In genomic region chr10:83539528-83540308, GRCh38 we compare ENCODE assay signal across 8 cellular contexts.
DNase-seq lines count a peak whose midpoint lies in the region; ATAC-seq lines count a peak whose summit lies in the region.

No MANE protein-coding gene starts in this region.

- no peaks in the 10 kb centered on the region for H3K36me3 ChIP-seq in CD4-positive, alpha-beta memory T cell (ENCODE audit: insufficient read depth, low read length)

- H3K27me3 ChIP-seq in CD4-positive, alpha-beta memory T cell (ENCODE audit: insufficient read depth, low read length) = no peaks in the 10 kb centered on the region

- H3K9me3 ChIP-seq in CD4-positive, alpha-beta memory T cell (ENCODE audit: control insufficient read depth in 1 of 2, low read length in 2 of 2) = no peaks in the 10 kb centered on the region

- POLR2A ChIA-PET in CD4-positive, alpha-beta memory T cell (lab: Charles Lee; ENCODE audit: partially characterized antibody) = no interaction called here

- no peaks in the 10 kb centered on the region for H3K27me3 Mint-ChIP-seq in CD4-positive, alpha-beta memory T cell

- H3K4me1 Mint-ChIP-seq in CD4-positive, alpha-beta memory T cell = no peaks in the 10 kb centered on the region

- intact Hi-C loops in Right ventricle myocardium inferior (cut with DNase I) = loop anchor here (5.0 kb wide), 1 partner anchor 142 kb away; no protein-coding TSS in a partner anchor
- intact Hi-C loops in CD4-positive, alpha-beta memory T cell (cut with micrococcal nuclease) = no loop called here

- peaks cover 0 to 6% (median under 1%) of the 10 kb centered on the region in 8 donors for H3K9me3 Mint-ChIP-seq in CD4-positive, alpha-beta memory T cell

- H3K4me3 ChIP-seq in CD4-positive, alpha-beta memory T cell (ENCODE audit: low read length in 2 of 2) = no peak overlapping the region

- ATAC-seq in GM19463 (IDR thresholded peaks at IDR 0.05; ENCODE audit: unreplicated experiment) (peak; percentile 49), HG03457 (IDR thresholded peaks at IDR 0.05; ENCODE audit: unreplicated experiment) (peak; percentile 50), Right ventricle myocardium inferior (peak; percentile 95)

- no peak overlapping the region for H3K27ac Mint-ChIP-seq in CD4-positive, alpha-beta memory T cell

- DNase-seq in Right ventricle myocardium inferior (ENCODE audit: missing footprints) = peak; percentile 79
- peak; percentile 64 for DNase-seq in superior temporal gyrus (ENCODE audit: extremely low spot score)
- DNase-seq in iPS-NIHi11 (ENCODE audit: low spot score) = no peak
- DNase-seq in RKO (ENCODE audit: low spot score) = no peak
- DNase-seq in cortex of kidney (lab: John Stamatoyannopoulos, UW) = no peak
- no peak for DNase-seq in CD4-positive, alpha-beta memory T cell

- no peak overlapping the region for H3K4me3 Mint-ChIP-seq in CD4-positive, alpha-beta memory T cell

- H3K4me1 ChIP-seq in CD4-positive, alpha-beta memory T cell (ENCODE audit: insufficient read depth, low read length) = no peaks in the 10 kb centered on the region

- CTCF ChIA-PET in CD4-positive, alpha-beta memory T cell (lab: Charles Lee; ENCODE audit: partially characterized antibody) = no interaction called here

- no peaks in the 10 kb centered on the region for H3K36me3 Mint-ChIP-seq in CD4-positive, alpha-beta memory T cell

- H3K27ac ChIP-seq in CD4-positive, alpha-beta memory T cell (ENCODE audit: low read depth, low read length) = no peak overlapping the region

Comparison
In these comparisons a context has a peak if more than half of its experiments do, and no peak if none do; other contexts are left out.
1. DNase-seq: peak in Right ventricle myocardium inferior (single experiment) and superior temporal gyrus (single experiment); none in iPS-NIHi11 (single experiment), RKO (single experiment), cortex of kidney (single experiment) and CD4-positive, alpha-beta memory T cell (0 of 5).
2. Peak in every context shown above with its lines, with median percentiles within 50 percentile points of each other: ATAC-seq.